In the genomic region with DNA sequence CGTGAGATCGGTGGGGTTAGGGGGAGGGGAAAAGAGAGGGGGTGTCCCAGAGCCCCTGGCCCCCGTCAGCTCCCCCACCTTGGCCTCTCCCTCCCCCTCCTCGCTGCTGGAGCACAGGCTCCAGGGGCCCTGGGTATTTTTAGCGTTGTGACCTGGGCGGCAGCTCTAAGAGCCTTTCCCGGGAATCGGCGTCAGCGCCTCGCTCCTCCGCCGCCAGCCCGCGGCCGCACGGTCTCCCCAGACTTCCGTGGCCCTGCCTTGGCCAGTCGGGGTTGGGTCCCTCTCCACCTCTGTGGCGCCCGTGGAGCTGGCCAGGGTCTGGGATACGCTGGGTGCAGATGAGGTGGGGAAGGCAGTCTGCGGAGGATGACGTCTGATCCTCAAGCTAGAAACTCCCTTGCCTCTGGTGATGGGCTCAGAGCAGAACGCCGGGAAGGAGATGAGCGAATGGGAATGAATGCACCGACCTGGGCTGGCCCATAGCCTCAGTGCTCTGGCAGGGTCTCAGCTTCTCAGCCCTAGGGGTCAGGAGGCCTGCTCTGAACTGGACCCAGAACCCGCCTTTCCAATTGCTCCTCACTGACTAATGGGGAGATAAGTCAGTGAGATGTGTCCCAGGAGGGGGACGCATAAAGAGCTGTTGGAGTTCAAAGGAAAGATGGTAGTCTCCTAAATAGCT, we compare ENCODE assay signal across 8 cellular contexts. TPM values are rescaled to one million over a fixed set of nuclear protein-coding genes. Genes with fewer than 3 reads are reported as not detected.
DNase-seq lines count a peak whose midpoint lies in the region; ATAC-seq and TF ChIP-seq lines count a peak whose summit lies in the region.

No MANE protein-coding gene starts in this region.

- H3K4me1 Mint-ChIP-seq in CD4-positive, alpha-beta memory T cell = peaks cover 12 to 20% (median 15%) of the 10 kb centered on the region in 4 donors
- peaks cover 12 to 14% of the 10 kb centered on the region in 2 donors for H3K4me1 Mint-ChIP-seq in immature natural killer cell

- peaks cover 19% of the 10 kb centered on the region for H3K4me1 ChIP-seq in CD4-positive, alpha-beta memory T cell (ENCODE audit: insufficient read depth, low read length)
- H3K4me1 ChIP-seq in mammary epithelial cell (ENCODE audit: insufficient read depth, low read length) (peaks cover 14% of the 10 kb centered on the region), gastrocnemius medialis (peaks cover 40 to 43% of the 10 kb centered on the region in 2 donors)

- peak overlapping the region; percentile 36 to 79 for H3K4me3 ChIP-seq in CD4-positive, alpha-beta memory T cell (ENCODE audit: low read length in 2 of 2)
- peak overlapping the region; percentile 60 to 74 (median 68) for H3K4me3 ChIP-seq in mammary epithelial cell (replicated peaks in 1 of 3; ENCODE audit: insufficient read depth in 1 of 3, low read depth in 2 of 3, low read length in 3 of 3)
- H3K4me3 ChIP-seq in gastrocnemius medialis = peak overlapping the region; percentile 87 to 96 (median 91)

- TF ChIP-seq CTCF in mammary epithelial cell (conservative IDR thresholded peaks at IDR 0.05 in 1 of 2, IDR thresholded peaks at IDR 0.05 in 1 of 2; ENCODE audit: extremely low read depth in 1 of 2, insufficient read depth in 1 of 2, low read depth in 1 of 2, low read length in 2 of 2) (no peak), gastrocnemius medialis (IDR thresholded peaks at IDR 0.05 in 4 of 5, conservative IDR thresholded peaks at IDR 0.05 in 1 of 5) (no peak)

- H3K36me3 Mint-ChIP-seq in CD4-positive, alpha-beta memory T cell = peaks cover 7 to 12% of the 10 kb centered on the region in 2 donors
- H3K36me3 Mint-ChIP-seq in immature natural killer cell = peaks cover 4 to 18% (median 5%) of the 10 kb centered on the region in 3 donors

- H3K27ac ChIP-seq in CD4-positive, alpha-beta memory T cell (ENCODE audit: low read depth, low read length) = peak overlapping the region; percentile 58
- H3K27ac ChIP-seq in mammary epithelial cell (ENCODE audit: insufficient read depth, low read depth, low read length) (peak overlapping the region; percentile 27), gastrocnemius medialis (peak overlapping the region; percentile 96 to 100 (median 98))

- no peaks in the 10 kb centered on the region for H3K9me3 ChIP-seq in CD4-positive, alpha-beta memory T cell (ENCODE audit: control insufficient read depth in 1 of 2, low read length in 2 of 2)
- no peaks in the 10 kb centered on the region for H3K9me3 ChIP-seq in mammary epithelial cell (replicated peaks; ENCODE audit: insufficient read depth, low read length)
- no peaks in the 10 kb centered on the region for H3K9me3 ChIP-seq in gastrocnemius medialis

- CTCF ChIA-PET in CD4-positive, alpha-beta memory T cell (lab: Charles Lee; ENCODE audit: partially characterized antibody) = interaction anchor here (0.7 to 2.0 kb wide), 11 partner anchors 9 to 113 kb away, joined by 3 to 12 read pairs (median 3); a partner anchor contains a TSS
- CTCF ChIA-PET in mammary epithelial cell (lab: Charles Lee; ENCODE audit: low non-redundant PET) = no interaction called here

- H3K79me2 ChIP-seq in mammary epithelial cell (ENCODE audit: insufficient read depth, low read length) = peaks cover 8% of the 10 kb centered on the region

- H3K27ac Mint-ChIP-seq in CD4-positive, alpha-beta memory T cell = peak overlapping the region; percentile 65 to 93 (median 88)
- H3K27ac Mint-ChIP-seq in immature natural killer cell = peak overlapping the region in 4 of 6 donors; percentile 47 to 69 (median 58)

- 19% methylated on average over 15 of the region's 30 CpGs for WGBS in mammary epithelial cell (ENCODE audit: low coverage, missing lambda C conversion rate)

- peaks cover 0 to 2% (median 0%) of the 10 kb centered on the region in 8 donors for H3K9me3 Mint-ChIP-seq in CD4-positive, alpha-beta memory T cell
- H3K9me3 Mint-ChIP-seq in immature natural killer cell = no peaks in the 10 kb centered on the region

- POLR2A ChIA-PET in CD4-positive, alpha-beta memory T cell (lab: Charles Lee; ENCODE audit: partially characterized antibody) = interaction anchor here (1.0 to 4.5 kb wide), 5 partner anchors 9 to 44 kb away, joined by 3 to 51 read pairs (median 19); a partner anchor contains a TSS

- peak in 1 of 5 donors; percentile 45 for DNase-seq in CD4-positive, alpha-beta memory T cell
- DNase-seq in NCI-H1105 treated with DMSO at 0.1 percent for 48 hours (lab: John Stamatoyannopoulos, UW) (peak; percentile 29), mammary epithelial cell (peak; percentile 12), immature natural killer cell (no peak), gastrocnemius medialis (peak in 1 of 2 donors; percentile 63), HK-2 (ENCODE audit: unreplicated experiment) (no peak)
- no peak for DNase-seq in activated CD8-positive, alpha-beta memory T cell treated with anti-CD3 and anti-CD28 coated beads, Interleukin-2, amount 50 U/mL, for 4 hours

- H4K20me1 ChIP-seq in mammary epithelial cell (ENCODE audit: insufficient read depth, low read length) = no peaks in the 10 kb centered on the region

- no TSS peak for BruUV-seq in mammary epithelial cell (replicated peaks; lab: Mats Ljungman, UMichigan)

- no peaks in the 10 kb centered on the region for H3K27me3 ChIP-seq in CD4-positive, alpha-beta memory T cell (ENCODE audit: insufficient read depth, low read length)
- no peaks in the 10 kb centered on the region for H3K27me3 ChIP-seq in mammary epithelial cell (ENCODE audit: insufficient read depth, low read length)
- H3K27me3 ChIP-seq in gastrocnemius medialis = no peaks in the 10 kb centered on the region

- H3K27me3 Mint-ChIP-seq in CD4-positive, alpha-beta memory T cell = no peaks in the 10 kb centered on the region
- H3K27me3 Mint-ChIP-seq in immature natural killer cell (ENCODE audit: low read depth in 3 of 3) = peaks cover 2 to 10% (median 4%) of the 10 kb centered on the region in 3 donors

- H2AFZ ChIP-seq in mammary epithelial cell (ENCODE audit: low read depth, low read length) = peak overlapping the region; percentile 96

- H3K4me2 ChIP-seq in mammary epithelial cell (ENCODE audit: insufficient read depth, low read depth, low read length) = peak overlapping the region; percentile 100

- dilution Hi-C loops in mammary epithelial cell (cut with HindIII; ENCODE audit: low sequenced_read_pairs) = no loop called here

- peak overlapping the region; percentile 78 to 90 (median 82) for H3K4me3 Mint-ChIP-seq in CD4-positive, alpha-beta memory T cell
- peak overlapping the region; percentile 63 to 87 (median 77) for H3K4me3 Mint-ChIP-seq in immature natural killer cell

- no peaks in the 10 kb centered on the region for H3K36me3 ChIP-seq in CD4-positive, alpha-beta memory T cell (ENCODE audit: insufficient read depth, low read length)
- H3K36me3 ChIP-seq in mammary epithelial cell (ENCODE audit: insufficient read depth, low read length) = no peaks in the 10 kb centered on the region
- H3K36me3 ChIP-seq in gastrocnemius medialis = peaks cover 0 to 26% of the 10 kb centered on the region in 2 donors

- peak; percentile 37 to 61 for TF ChIP-seq POLR2A in gastrocnemius medialis (IDR thresholded peaks at IDR 0.05)

- in situ Hi-C loops in mammary epithelial cell (cut with MboI; ENCODE audit: low sequenced_read_pairs in 2 of 2) = no loop called here
- in situ Hi-C loops in gastrocnemius medialis (cut with MboI; ENCODE audit: low sequenced_read_pairs in 4 of 4) = no loop called here

- intact Hi-C loops in CD4-positive, alpha-beta memory T cell (cut with micrococcal nuclease) = loop anchor here (1.0 kb wide), 1 partner anchor 8 kb away; no protein-coding TSS in a partner anchor
- intact Hi-C loops in mammary epithelial cell (cut with micrococcal nuclease) (no loop called here), gastrocnemius medialis (cut with DNase I; ENCODE audit: low total_unique reads) (loop anchor here (1.0 to 2.0 kb wide), 2 partner anchors 9 to 84 kb away; a partner anchor contains a TSS)

- ATAC-seq in gastrocnemius medialis (peak; percentile 78 to 79), HG03135 (IDR thresholded peaks at IDR 0.05; ENCODE audit: unreplicated experiment) (no peak)

- peak overlapping the region; percentile 68 for H3K9ac ChIP-seq in mammary epithelial cell (ENCODE audit: insufficient read depth, low read length)

RNA-seq across cellular contexts. Expression of a gene that starts 0.9 kb away (rescaled TPM):
- total RNA-seq in CD4-positive, alpha-beta memory T cell = 10 to 100 TPM; 17.8 to 18.4 TPM
- 10 to 100 TPM; 12.9 to 15.4 TPM for polyA plus RNA-seq in CD4-positive, alpha-beta memory T cell
- total RNA-seq in mammary epithelial cell (10 to 100 TPM in 1 of 2 donors, 1 to 10 TPM in 1; 8.3 to 13.8 TPM), gastrocnemius medialis (100 to 1,000 TPM in 3 of 4 donors, 10 to 100 TPM in 1; 99.5 to 155 (median 121) TPM)
- polyA plus RNA-seq in mammary epithelial cell (44.5 TPM), immature natural killer cell (10 to 100 TPM; 11.0 to 24.5 (median 18.0) TPM)
- polyA minus RNA-seq in mammary epithelial cell = 31.4 TPM

RNA-seq across cellular contexts. Expression of a gene that starts 8.7 kb away (rescaled TPM):
- total RNA-seq in CD4-positive, alpha-beta memory T cell = 10 to 100 TPM; 81.9 to 84.5 TPM
- polyA plus RNA-seq in CD4-positive, alpha-beta memory T cell = 10 to 100 TPM; 85.6 to 92.2 TPM
- total RNA-seq in mammary epithelial cell (10 to 100 TPM; 31.0 to 69.2 TPM), gastrocnemius medialis (100 to 1,000 TPM in 1 of 4 donors, 10 to 100 TPM in 3; 45.9 to 118 (median 94.2) TPM)
- polyA plus RNA-seq in mammary epithelial cell (41.8 TPM), immature natural killer cell (100 to 1,000 TPM; 105 to 190 (median 164) TPM)
- 100 TPM for polyA minus RNA-seq in mammary epithelial cell

RNA-seq across cellular contexts. Expression of a gene that starts 29.1 kb away (rescaled TPM):
- total RNA-seq in CD4-positive, alpha-beta memory T cell = under 1 TPM in 1 of 2 experiments, not detected in 1; 0.36 TPM
- polyA plus RNA-seq in CD4-positive, alpha-beta memory T cell = under 1 TPM; 0.11 to 0.24 TPM
- total RNA-seq in mammary epithelial cell (not detected), gastrocnemius medialis (not detected)
- polyA plus RNA-seq in mammary epithelial cell (not detected), immature natural killer cell (under 1 TPM in 2 of 3 donors, not detected in 1; 0.09 to 0.22 TPM)
- not detected for polyA minus RNA-seq in mammary epithelial cell

RNA-seq across cellular contexts. Expression of a gene that starts 44.2 kb away (rescaled TPM):
- total RNA-seq in CD4-positive, alpha-beta memory T cell = 10 to 100 TPM; 56.4 to 56.6 TPM
- polyA plus RNA-seq in CD4-positive, alpha-beta memory T cell = 10 to 100 TPM; 24.7 to 30.2 TPM
- total RNA-seq in mammary epithelial cell (10 to 100 TPM; 20.9 to 25.0 TPM), gastrocnemius medialis (10 to 100 TPM; 34.0 to 59.5 (median 43.7) TPM)
- polyA plus RNA-seq in mammary epithelial cell (35.1 TPM), immature natural killer cell (10 to 100 TPM; 32.6 to 52.4 (median 47.1) TPM)
- polyA minus RNA-seq in mammary epithelial cell = 40.9 TPM

RNA-seq across cellular contexts. Expression of a gene that starts 59.0 kb away (rescaled TPM):
- 1 to 10 TPM; 3.8 to 3.9 TPM for total RNA-seq in CD4-positive, alpha-beta memory T cell
- 1 to 10 TPM; 1.2 to 2.3 TPM for polyA plus RNA-seq in CD4-positive, alpha-beta memory T cell
- total RNA-seq in mammary epithelial cell (100 to 1,000 TPM; 276 to 550 TPM), gastrocnemius medialis (100 to 1,000 TPM in 2 of 4 donors, 10 to 100 TPM in 2; 50.4 to 168 (median 97.8) TPM)
- polyA plus RNA-seq in mammary epithelial cell (135 TPM), immature natural killer cell (under 1 TPM in 2 of 3 donors, not detected in 1; 0.56 to 0.69 TPM)
- polyA minus RNA-seq in mammary epithelial cell = 326 TPM

Comparison
In these comparisons a context has a peak if more than half of its experiments do, and no peak if none do; other contexts are left out.
1. DNase-seq: peak in NCI-H1105 treated with DMSO at 0.1 percent for 48 hours (single experiment) and mammary epithelial cell (single experiment); none in immature natural killer cell (0 of 3), activated CD8-positive, alpha-beta memory T cell treated with anti-CD3 and anti-CD28 coated beads, Interleukin-2, amount 50 U/mL, for 4 hours (single experiment) and HK-2 (single experiment).
2. H3K27ac ChIP-seq: peak in every context shown above with its lines; median percentile 98 in gastrocnemius medialis; 58 in CD4-positive, alpha-beta memory T cell; 27 in mammary epithelial cell.
3. RNA of a gene that starts 0.9 kb away (total RNA-seq): 99.5 to 155 TPM in gastrocnemius medialis; 17.8 to 18.4 TPM in CD4-positive, alpha-beta memory T cell and 8.3 to 13.8 TPM in mammary epithelial cell; every median in the first group is over 4 times any median in the second.
4. Peak in every context shown above with its lines, with median percentiles within 50 percentile points of each other: H3K4me3 ChIP-seq.